Comparison of ENCODE assay signal across 11 cellular contexts in the genomic region with DNA sequence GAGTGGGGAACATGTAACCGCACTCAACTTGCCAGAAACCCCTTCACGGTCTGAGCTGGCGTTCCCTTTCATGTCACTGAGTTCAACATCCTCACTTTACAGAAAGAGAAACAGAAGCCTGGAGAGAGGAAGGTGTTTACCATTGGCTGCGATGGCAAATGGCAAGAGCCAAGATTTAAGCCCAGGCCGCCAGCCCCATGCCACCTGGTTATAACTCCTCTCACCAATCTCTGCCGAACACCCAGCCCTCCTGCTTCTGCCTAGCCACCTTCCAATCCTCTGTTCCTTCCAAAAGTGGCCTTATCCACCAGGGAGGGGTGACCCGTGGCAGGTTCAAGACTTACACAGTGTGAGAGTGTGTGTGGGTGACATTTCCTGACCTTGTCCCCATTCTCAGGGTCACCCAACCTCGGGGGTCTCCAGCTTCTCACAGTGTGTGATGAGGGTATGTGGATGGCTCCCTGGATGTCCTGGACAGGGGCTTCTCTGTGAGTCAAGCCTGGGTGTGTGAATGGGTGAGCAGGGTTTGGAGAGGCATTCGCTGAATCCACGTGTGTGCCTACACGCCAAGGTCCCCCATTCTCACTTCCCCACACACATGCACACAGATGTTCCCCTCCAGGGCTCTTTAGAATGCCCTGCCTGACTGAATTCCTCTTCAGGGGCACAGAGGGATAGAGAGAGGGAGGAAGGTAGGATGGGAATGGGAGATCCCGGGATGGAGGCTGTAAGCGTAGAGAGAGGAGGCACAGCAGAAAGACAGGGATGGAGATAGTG. TPM values are rescaled to one million over a fixed set of nuclear protein-coding genes. Genes with fewer than 3 reads are reported as not detected.
A peak's percentile ranks its signal among the peaks of the same experiment; 100 is the strongest.
DNase-seq lines count a peak whose midpoint lies in the region; ATAC-seq and TF ChIP-seq lines count a peak whose summit lies in the region.
"Had no signal": no experiment of that assay in that cellular context is flagged by ENCODE, and none has a peak within 500 bp of the region (broad histone marks: within the 10 kb centered on the region; RNA-seq: fewer than 3 reads in every experiment).

No MANE protein-coding gene starts in this region.

- H3K4me3 Mint-ChIP-seq in GM23338 = peak overlapping the region; percentile 84

- POLR2A ChIA-PET in A673 (lab: Charles Lee; ENCODE audit: low non-redundant PET) = no interaction called here

- TF ChIP-seq CTCF in A673 (conservative IDR thresholded peaks at IDR 0.05; ENCODE audit: low read depth, low read length) = no peak
- TF ChIP-seq CTCF in GM23338 (conservative IDR thresholded peaks at IDR 0.05; ENCODE audit: low read depth in 2 of 2) = no peak

- 0 out of 2 replicates have a peak, but pooled peaks cover 3% of the 10 kb centered on the region for H3F3A ChIP-seq in GM23338 (replicated peaks; ENCODE audit: low read depth)

- no peak overlapping the region for H2BK12ac ChIP-seq in mesenchymal stem cell (ENCODE audit: low read length in 2 of 2)

- peak overlapping the region in 1 of 2 experiments; percentile 20 for H3K23ac ChIP-seq in mesenchymal stem cell (ENCODE audit: low read length in 2 of 2)

- no peak overlapping the region for H2AFZ ChIP-seq in GM23338
- no peak overlapping the region for H2AFZ ChIP-seq in mesenchymal stem cell (ENCODE audit: low read depth, low read length)

- H3K4ac ChIP-seq in mesenchymal stem cell (ENCODE audit: low read depth in 1 of 2, low read length in 2 of 2) = no peak overlapping the region

- H3K4me1 ChIP-seq in A673 (ENCODE audit: insufficient read depth, low read length, poor library complexity, severe bottlenecking) (peaks cover 28% of the 10 kb centered on the region), GM23338 (ENCODE audit: insufficient read depth) (peaks cover 33% of the 10 kb centered on the region), mesenchymal stem cell (ENCODE audit: control insufficient read depth, insufficient read depth, low read depth, low read length) (peaks cover 39% of the 10 kb centered on the region)

- no peak for DNase-seq in A673 (ENCODE audit: low spot score)
- DNase-seq in GM23338 (ENCODE audit: low spot score) = no peak
- no peak for DNase-seq in mesenchymal stem cell
- no peak for DNase-seq in kidney tubule cell (ENCODE audit: low spot score)
- DNase-seq in EL = no peak
- DNase-seq in stimulated activated CD4-positive, alpha-beta T cell treated with anti-CD3 and anti-CD28 coated beads, Interleukin-15, amount 100 ng/mL, for 24 hours = no peak
- DNase-seq: left colon, NCI-H1694, SHP77 treated with DMSO at 0.1 percent for 48 hours had no signal

- H2BK15ac ChIP-seq in mesenchymal stem cell (ENCODE audit: low read depth, poor library complexity, severe bottlenecking) = no peak overlapping the region

- H3K4me2 ChIP-seq in GM23338 (peak overlapping the region; percentile 83), mesenchymal stem cell (ENCODE audit: low read length, poor library complexity, severe bottlenecking) (peak overlapping the region; percentile 81)

- BruUV-seq in A673 (replicated peaks; lab: Mats Ljungman, UMichigan) = no TSS peak

- H2BK120ac ChIP-seq in mesenchymal stem cell (ENCODE audit: low read depth, low read length) = no peak overlapping the region

- H3K36me3 ChIP-seq in A673 (ENCODE audit: insufficient read depth, low read length, poor library complexity, severe bottlenecking) (no peaks in the 10 kb centered on the region), GM23338 (ENCODE audit: insufficient read depth) (no peaks in the 10 kb centered on the region), mesenchymal stem cell (ENCODE audit: control insufficient read depth in 1 of 2, insufficient read depth in 2 of 2, low read depth in 1 of 2, low read length in 2 of 2) (no peaks in the 10 kb centered on the region)

- H3K27me3 ChIP-seq in A673 (replicated peaks; ENCODE audit: insufficient read depth, low read depth, low read length, poor library complexity) (no peaks in the 10 kb centered on the region), GM23338 (ENCODE audit: insufficient read depth) (peaks cover 52% of the 10 kb centered on the region), mesenchymal stem cell (ENCODE audit: control insufficient read depth in 1 of 2, insufficient read depth in 1 of 2, low read length in 2 of 2) (peaks cover 0 to 36% of the 10 kb centered on the region in 2 experiments)

- WGBS in mesenchymal stem cell = 92% methylated on average over 10 of the region's 13 CpGs

- peaks cover 6% of the 10 kb centered on the region; the same call in 2 of the 3 replicates for H3K9me3 Mint-ChIP-seq in GM23338

- peaks cover 33% of the 10 kb centered on the region for H3K4me1 Mint-ChIP-seq in GM23338

- H3K9me3 ChIP-seq in A673 (ENCODE audit: low read depth, low read length, poor library complexity, severe bottlenecking) = no peaks in the 10 kb centered on the region
- no peaks in the 10 kb centered on the region for H3K9me3 ChIP-seq in mesenchymal stem cell (ENCODE audit: control insufficient read depth, low read length)

- peaks cover 18% of the 10 kb centered on the region for H3K79me1 ChIP-seq in mesenchymal stem cell (replicated peaks; ENCODE audit: low read length, poor library complexity, severe bottlenecking)

- peak overlapping the region; percentile 67 for H3K4me3 ChIP-seq in A673 (ENCODE audit: low read depth, low read length, poor library complexity, severe bottlenecking)
- H3K4me3 ChIP-seq in GM23338 = peak overlapping the region; percentile 64
- no peak overlapping the region for H3K4me3 ChIP-seq in mesenchymal stem cell (ENCODE audit: insufficient read depth in 1 of 2, low read depth in 1 of 2, low read length in 2 of 2)

- H4K91ac ChIP-seq in mesenchymal stem cell (ENCODE audit: low read length) = no peak overlapping the region

- H4K20me1 ChIP-seq in GM23338 (replicated peaks; ENCODE audit: insufficient read depth) = peaks cover 4% of the 10 kb centered on the region; the same call in 1 of the 2 replicates

- intact Hi-C loops in A673 (cut with micrococcal nuclease; ENCODE audit: unreplicated experiment) = no loop called here

- H3K27ac ChIP-seq in A673 (ENCODE audit: low read depth, low read length, poor library complexity, severe bottlenecking) (no peak overlapping the region), GM23338 (ENCODE audit: low read depth) (no peak overlapping the region), angular gyrus (ENCODE audit: low read depth, low read length) (peak overlapping the region; percentile 94), mesenchymal stem cell (ENCODE audit: low read length, poor library complexity, severe bottlenecking) (no peak overlapping the region)

- no peak for ATAC-seq in GM23338
- ATAC-seq in GM19328 (IDR thresholded peaks at IDR 0.05; ENCODE audit: unreplicated experiment) = no peak
- ATAC-seq: left colon had no signal

- H4K8ac ChIP-seq in mesenchymal stem cell (ENCODE audit: low read length) = no peak overlapping the region

- no peak overlapping the region for H3K18ac ChIP-seq in mesenchymal stem cell (ENCODE audit: low read depth in 1 of 2, low read length in 2 of 2)

- H2BK5ac ChIP-seq in mesenchymal stem cell (ENCODE audit: low read depth, low read length, poor library complexity, severe bottlenecking) = no peak overlapping the region

- peaks cover 13% of the 10 kb centered on the region; the same call in 2 of the 3 replicates for H3K36me3 Mint-ChIP-seq in GM23338 (ENCODE audit: low read depth)

- H3K14ac ChIP-seq in mesenchymal stem cell (ENCODE audit: low read length in 2 of 2) = no peak overlapping the region

- H3K27me3 Mint-ChIP-seq in GM23338 (ENCODE audit: insufficient read depth, low read depth, poor library complexity) = peaks cover 60% of the 10 kb centered on the region

- H2AK5ac ChIP-seq in mesenchymal stem cell (ENCODE audit: low read length, severe bottlenecking) = peak overlapping the region; percentile 23

- no peak overlapping the region for H3K27ac Mint-ChIP-seq in GM23338

- CTCF ChIA-PET in A673 (lab: Charles Lee) = no interaction called here

- no peak overlapping the region for H3K9ac ChIP-seq in mesenchymal stem cell (ENCODE audit: low read length)

- H3K9me2 ChIP-seq in GM23338 (ENCODE audit: insufficient read depth) = no peaks in the 10 kb centered on the region

- no peaks in the 10 kb centered on the region for H3K79me2 ChIP-seq in GM23338 (replicated peaks; ENCODE audit: insufficient read depth)

TF ChIP-seq in GM23338, 12 proteins besides CTCF, POLR2A, EP300 and RAD21 (continues in another document):
- TF ChIP-seq ZNF331 (CRISPR knock-in tag; IDR thresholded peaks at IDR 0.05; ENCODE audit: low read depth) = no peak
- no peak for TF ChIP-seq ETS1 (IDR thresholded peaks at IDR 0.05)

RNA-seq across cellular contexts. Expression of gene CADM4, which starts 1.2 kb away (rescaled TPM):
- 28.7 and 35.2 TPM in 2 replicates for total RNA-seq in A673 (2021)
- total RNA-seq in GM23338 (2014; rRNA removed; shearing (Covaris generic)) = 21.2 and 26.0 TPM in 2 replicates
- 3.7 TPM in 2 replicates for polyA plus RNA-seq in GM23338 (2016; fragmentation: Nextera tagmentation; extraction: Ambion mirVana)
- 6.9 TPM for polyA plus RNA-seq in mesenchymal stem cell (2013, experiment 1 of 2)
- polyA plus RNA-seq in mesenchymal stem cell (2013, experiment 2 of 2) = 6.5 TPM

RNA-seq across cellular contexts. Expression of gene ZNF428, which starts 19.0 kb away (rescaled TPM):
- 65.7 and 72.4 TPM in 2 replicates for total RNA-seq in A673 (2021)
- 21.6 and 23.9 TPM in 2 replicates for total RNA-seq in GM23338 (2014; rRNA removed; shearing (Covaris generic))
- polyA plus RNA-seq in GM23338 (2016; fragmentation: Nextera tagmentation; extraction: Ambion mirVana) = 21.1 and 22.5 TPM in 2 replicates
- polyA plus RNA-seq in mesenchymal stem cell (2013, experiment 1 of 2) = 22.9 TPM
- 23.3 TPM for polyA plus RNA-seq in mesenchymal stem cell (2013, experiment 2 of 2)

RNA-seq across cellular contexts. Expression of gene SRRM5, which starts 26.5 kb away (rescaled TPM):
- 0.62 and 0.66 TPM in 2 replicates for total RNA-seq in A673 (2021)
- not detected in 2 replicates for total RNA-seq in GM23338 (2014; rRNA removed; shearing (Covaris generic))
- 0.08 and 0.17 TPM in 2 replicates for polyA plus RNA-seq in GM23338 (2016; fragmentation: Nextera tagmentation; extraction: Ambion mirVana)
- polyA plus RNA-seq in mesenchymal stem cell (2013, experiment 1 of 2) = 0.12 TPM
- 0.07 TPM for polyA plus RNA-seq in mesenchymal stem cell (2013, experiment 2 of 2)

RNA-seq across cellular contexts. Expression of gene PLAUR, which starts 31.6 kb away (rescaled TPM):
- 40.1 and 45.4 TPM in 2 replicates for total RNA-seq in A673 (2021)
- total RNA-seq in GM23338 (2014; rRNA removed; shearing (Covaris generic)) = 11.1 and 16.5 TPM in 2 replicates
- polyA plus RNA-seq in GM23338 (2016; fragmentation: Nextera tagmentation; extraction: Ambion mirVana) = 20.6 and 21.3 TPM in 2 replicates
- polyA plus RNA-seq in mesenchymal stem cell (2013, experiment 1 of 2) = 83.9 TPM
- 83.9 TPM for polyA plus RNA-seq in mesenchymal stem cell (2013, experiment 2 of 2)

RNA-seq across cellular contexts. Expression of gene ZNF576, which starts 42.0 kb away (rescaled TPM):
- 19.2 and 20.3 TPM in 2 replicates for total RNA-seq in A673 (2021)
- total RNA-seq in GM23338 (2014; rRNA removed; shearing (Covaris generic)) = 5.9 and 14.1 TPM in 2 replicates
- polyA plus RNA-seq in GM23338 (2016; fragmentation: Nextera tagmentation; extraction: Ambion mirVana) = 15.5 and 16.9 TPM in 2 replicates
- polyA plus RNA-seq in mesenchymal stem cell (2013, experiment 1 of 2) = 14.6 TPM
- polyA plus RNA-seq in mesenchymal stem cell (2013, experiment 2 of 2) = 14.8 TPM

Comparison
In these comparisons a context has a peak if more than half of its experiments do, and no peak if none do; other contexts are left out.
1. H3K4me3 ChIP-seq: peak in A673 (single experiment) and GM23338 (single experiment); none in mesenchymal stem cell (0 of 2).